1 cellular context compared by ENCODE assay signal in the genomic region with DNA sequence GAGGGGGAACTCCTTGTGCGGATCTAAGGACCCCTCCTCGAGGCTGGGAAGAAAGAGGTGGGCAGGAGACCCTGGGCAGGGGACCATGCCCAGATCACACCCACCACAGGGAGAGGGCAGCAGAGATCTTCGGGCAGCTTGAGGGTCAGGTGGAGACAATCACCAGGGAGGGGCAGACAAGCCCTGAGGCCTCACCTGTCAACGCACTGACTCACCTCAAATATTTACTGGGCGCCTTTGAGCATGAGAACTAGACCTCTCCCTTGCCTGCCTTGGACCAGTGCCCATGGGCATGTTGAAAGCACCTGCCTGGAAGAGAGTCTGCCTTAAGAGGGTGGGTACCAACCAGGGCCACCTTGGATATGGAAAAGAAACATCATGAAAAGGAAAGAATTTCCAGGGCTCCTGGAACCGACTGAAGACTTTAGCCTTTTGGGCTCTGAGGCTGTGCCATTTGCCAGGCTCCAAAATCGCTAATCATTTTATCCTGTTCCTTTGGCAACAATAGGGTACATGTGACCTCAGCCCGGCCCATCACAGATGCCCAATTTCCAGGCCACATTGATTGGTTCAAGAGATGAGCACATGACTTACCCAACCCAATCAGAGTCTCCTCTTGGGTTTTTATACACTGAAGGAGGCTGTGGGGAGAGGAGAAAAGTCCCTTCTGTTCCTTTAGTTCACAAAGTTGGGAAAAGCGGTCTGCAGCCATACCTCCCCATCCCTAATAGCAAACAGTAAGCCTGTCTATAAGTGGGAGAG.
TF ChIP-seq lines count a peak whose summit lies in the region.

No MANE protein-coding gene starts in this region.

TF ChIP-seq in HepG2, 621 proteins besides CTCF, POLR2A, EP300 and RAD21 (continued from another document):
- TF ChIP-seq TEAD3 (CRISPR knock-in tag; optimal IDR thresholded peaks at IDR 0.05; ENCODE audit: borderline replicate concordance) = peak; percentile 8
- TF ChIP-seq KDM2A (CRISPR knock-in tag; IDR thresholded peaks at IDR 0.05; ENCODE audit: borderline replicate concordance, low read depth) = 0 out of 2 replicates have a peak, but pooled peaks have one; percentile 25
- no peak for TF ChIP-seq FOXA1 (IDR thresholded peaks at IDR 0.05)
- peak; percentile 17; the same call in 1 of the 2 replicates for TF ChIP-seq FOXA1 (CRISPR knock-in tag; IDR thresholded peaks at IDR 0.05)
- TF ChIP-seq, protein P1, sequence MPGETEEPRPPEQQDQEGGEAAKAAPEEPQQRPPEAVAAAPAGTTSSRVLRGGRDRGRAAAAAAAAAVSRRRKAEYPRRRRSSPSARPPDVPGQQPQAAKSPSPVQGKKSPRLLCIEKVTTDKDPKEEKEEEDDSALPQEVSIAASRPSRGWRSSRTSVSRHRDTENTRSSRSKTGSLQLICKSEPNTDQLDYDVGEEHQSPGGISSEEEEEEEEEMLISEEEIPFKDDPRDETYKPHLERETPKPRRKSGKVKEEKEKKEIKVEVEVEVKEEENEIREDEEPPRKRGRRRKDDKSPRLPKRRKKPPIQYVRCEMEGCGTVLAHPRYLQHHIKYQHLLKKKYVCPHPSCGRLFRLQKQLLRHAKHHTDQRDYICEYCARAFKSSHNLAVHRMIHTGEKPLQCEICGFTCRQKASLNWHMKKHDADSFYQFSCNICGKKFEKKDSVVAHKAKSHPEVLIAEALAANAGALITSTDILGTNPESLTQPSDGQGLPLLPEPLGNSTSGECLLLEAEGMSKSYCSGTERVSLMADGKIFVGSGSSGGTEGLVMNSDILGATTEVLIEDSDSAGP (CRISPR knock-in tag; IDR thresholded peaks at IDR 0.05; ENCODE audit: borderline replicate concordance) = no peak
